Comparison of ENCODE assay signal across 2 cellular contexts in the genomic region with DNA sequence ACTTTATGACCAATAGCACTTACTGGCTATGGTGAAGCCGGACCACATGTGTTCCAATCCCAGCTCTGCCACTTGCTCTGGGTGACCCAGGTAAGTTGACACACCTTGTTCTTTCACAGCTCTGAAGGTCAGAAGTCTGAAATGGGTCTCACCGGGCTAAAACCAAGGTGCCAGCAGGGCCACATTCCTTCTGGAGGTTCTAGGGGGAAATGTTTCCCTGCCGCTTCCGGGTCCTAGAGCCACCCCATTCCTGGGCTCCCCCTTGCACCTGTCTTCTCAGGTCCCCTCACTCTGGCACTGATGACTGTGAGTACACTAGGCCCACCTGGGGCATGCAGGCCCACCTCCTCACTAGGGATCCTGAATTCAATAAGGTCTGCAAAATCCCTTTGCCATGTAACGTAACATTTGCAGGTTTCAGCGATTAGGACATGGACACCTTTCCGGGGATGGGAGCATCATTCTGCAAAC.
TF ChIP-seq lines count a peak whose summit lies in the region.

No MANE protein-coding gene starts in this region.

TF ChIP-seq in WTC11, 78 proteins besides CTCF, POLR2A, EP300 and RAD21:
- TF ChIP-seq SP1 (CRISPR knock-in tag; conservative IDR thresholded peaks at IDR 0.05) (no peak), FOXP1 (CRISPR knock-in tag; IDR thresholded peaks at IDR 0.05; ENCODE audit: borderline replicate concordance) (no peak), TCF7 (CRISPR knock-in tag; IDR thresholded peaks at IDR 0.05; ENCODE audit: low read depth) (no peak), PRRX2 (CRISPR knock-in tag; IDR thresholded peaks at IDR 0.05) (no peak), ZNF671 (CRISPR knock-in tag; IDR thresholded peaks at IDR 0.05) (no peak)
- TF ChIP-seq, protein P1, sequence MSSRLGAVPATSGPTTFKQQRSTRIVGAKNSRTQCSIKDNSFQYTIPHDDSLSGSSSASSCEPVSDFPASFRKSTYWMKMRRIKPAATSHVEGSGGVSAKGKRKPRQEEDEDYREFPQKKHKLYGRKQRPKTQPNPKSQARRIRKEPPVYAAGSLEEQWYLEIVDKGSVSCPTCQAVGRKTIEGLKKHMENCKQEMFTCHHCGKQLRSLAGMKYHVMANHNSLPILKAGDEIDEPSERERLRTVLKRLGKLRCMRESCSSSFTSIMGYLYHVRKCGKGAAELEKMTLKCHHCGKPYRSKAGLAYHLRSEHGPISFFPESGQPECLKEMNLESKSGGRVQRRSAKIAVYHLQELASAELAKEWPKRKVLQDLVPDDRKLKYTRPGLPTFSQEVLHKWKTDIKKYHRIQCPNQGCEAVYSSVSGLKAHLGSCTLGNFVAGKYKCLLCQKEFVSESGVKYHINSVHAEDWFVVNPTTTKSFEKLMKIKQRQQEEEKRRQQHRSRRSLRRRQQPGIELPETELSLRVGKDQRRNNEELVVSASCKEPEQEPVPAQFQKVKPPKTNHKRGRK (CRISPR knock-in tag; IDR thresholded peaks at IDR 0.05; ENCODE audit: borderline replicate concordance) = no peak
- TF ChIP-seq, protein P2, sequence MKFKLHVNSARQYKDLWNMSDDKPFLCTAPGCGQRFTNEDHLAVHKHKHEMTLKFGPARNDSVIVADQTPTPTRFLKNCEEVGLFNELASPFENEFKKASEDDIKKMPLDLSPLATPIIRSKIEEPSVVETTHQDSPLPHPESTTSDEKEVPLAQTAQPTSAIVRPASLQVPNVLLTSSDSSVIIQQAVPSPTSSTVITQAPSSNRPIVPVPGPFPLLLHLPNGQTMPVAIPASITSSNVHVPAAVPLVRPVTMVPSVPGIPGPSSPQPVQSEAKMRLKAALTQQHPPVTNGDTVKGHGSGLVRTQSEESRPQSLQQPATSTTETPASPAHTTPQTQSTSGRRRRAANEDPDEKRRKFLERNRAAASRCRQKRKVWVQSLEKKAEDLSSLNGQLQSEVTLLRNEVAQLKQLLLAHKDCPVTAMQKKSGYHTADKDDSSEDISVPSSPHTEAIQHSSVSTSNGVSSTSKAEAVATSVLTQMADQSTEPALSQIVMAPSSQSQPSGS (CRISPR knock-in tag; IDR thresholded peaks at IDR 0.05; ENCODE audit: borderline replicate concordance, low read depth) = no peak

TF ChIP-seq in HepG2, 621 proteins besides CTCF, POLR2A, EP300 and RAD21:
- TF ChIP-seq ZNF547 (CRISPR knock-in tag; IDR thresholded peaks at IDR 0.05) (no peak), ZFP37 (CRISPR knock-in tag; IDR thresholded peaks at IDR 0.05; ENCODE audit: borderline replicate concordance) (no peak), RBM22 (optimal IDR thresholded peaks at IDR 0.05; ENCODE audit: low read length) (peak; percentile 69), ZEB1 (IDR thresholded peaks at IDR 0.05; ENCODE audit: insufficient replicate concordance, low read depth) (peak; percentile 57), ZNF274 (CRISPR knock-in tag; IDR thresholded peaks at IDR 0.05) (0 out of 2 replicates have a peak, but pooled peaks have one; percentile 1), PPARG (CRISPR knock-in tag; conservative IDR thresholded peaks at IDR 0.05) (no peak), SALL1 (CRISPR knock-in tag; IDR thresholded peaks at IDR 0.05) (0 out of 2 replicates have a peak, but pooled peaks have one; percentile 17), ZNF558 (CRISPR knock-in tag; IDR thresholded peaks at IDR 0.05; ENCODE audit: borderline replicate concordance) (no peak), ZNF570 (CRISPR knock-in tag; IDR thresholded peaks at IDR 0.05; ENCODE audit: borderline replicate concordance) (no peak)
TF ChIP-seq in HepG2: peak in this region for 4.
